1 cellular context compared by ENCODE assay signal in the genomic region with DNA sequence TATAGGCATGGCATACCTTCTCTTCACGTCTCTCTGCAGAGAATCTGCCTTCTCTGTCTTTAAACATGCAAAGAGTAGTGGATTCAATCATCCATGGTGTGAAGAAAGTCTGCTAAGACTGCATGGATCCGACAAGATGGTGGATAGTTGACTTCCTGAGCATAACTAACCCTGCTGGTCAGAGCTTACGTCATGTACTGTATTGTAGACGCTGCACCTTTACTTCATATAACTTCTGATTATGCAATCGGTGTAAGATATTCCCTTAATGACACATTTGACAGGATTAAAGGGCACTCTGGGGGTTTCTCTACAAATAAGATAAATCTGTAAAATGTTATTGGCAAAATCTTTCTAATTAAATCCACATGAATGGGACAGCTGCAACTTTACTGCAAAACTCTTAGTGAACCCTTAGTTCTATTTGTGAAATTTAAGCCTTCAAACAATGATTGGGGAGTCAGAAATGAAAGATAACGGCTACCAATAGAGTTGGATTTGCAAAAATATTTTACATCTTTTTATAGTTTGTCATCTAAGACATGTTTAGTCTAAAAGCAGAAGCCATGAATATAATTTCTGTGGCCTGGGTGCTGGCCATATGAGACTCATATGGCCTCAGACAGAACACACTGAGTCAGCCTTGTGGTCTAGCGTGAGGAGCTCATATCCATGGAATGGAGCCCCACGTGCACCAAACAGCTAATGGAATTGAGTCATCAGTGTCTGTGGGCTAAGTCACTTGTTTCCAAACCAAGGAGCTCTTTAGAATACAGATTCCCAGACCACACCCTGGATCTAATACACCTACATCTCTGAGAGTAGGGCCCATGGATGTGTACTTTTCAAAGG.
TF ChIP-seq lines count a peak whose summit lies in the region.

No MANE protein-coding gene starts in this region.

TF ChIP-seq in SK-N-SH, 30 proteins besides CTCF, POLR2A, EP300 and RAD21 (continued from another document):
- TF ChIP-seq, protein P1, sequence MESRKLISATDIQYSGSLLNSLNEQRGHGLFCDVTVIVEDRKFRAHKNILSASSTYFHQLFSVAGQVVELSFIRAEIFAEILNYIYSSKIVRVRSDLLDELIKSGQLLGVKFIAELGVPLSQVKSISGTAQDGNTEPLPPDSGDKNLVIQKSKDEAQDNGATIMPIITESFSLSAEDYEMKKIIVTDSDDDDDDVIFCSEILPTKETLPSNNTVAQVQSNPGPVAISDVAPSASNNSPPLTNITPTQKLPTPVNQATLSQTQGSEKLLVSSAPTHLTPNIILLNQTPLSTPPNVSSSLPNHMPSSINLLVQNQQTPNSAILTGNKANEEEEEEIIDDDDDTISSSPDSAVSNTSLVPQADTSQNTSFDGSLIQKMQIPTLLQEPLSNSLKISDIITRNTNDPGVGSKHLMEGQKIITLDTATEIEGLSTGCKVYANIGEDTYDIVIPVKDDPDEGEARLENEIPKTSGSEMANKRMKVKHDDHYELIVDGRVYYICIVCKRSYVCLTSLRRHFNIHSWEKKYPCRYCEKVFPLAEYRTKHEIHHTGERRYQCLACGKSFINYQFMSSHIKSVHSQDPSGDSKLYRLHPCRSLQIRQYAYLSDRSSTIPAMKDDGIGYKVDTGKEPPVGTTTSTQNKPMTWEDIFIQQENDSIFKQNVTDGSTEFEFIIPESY (IDR thresholded peaks at IDR 0.05; ENCODE audit: borderline replicate concordance, low read depth): 0 out of 2 replicates have a peak, but pooled peaks have one; percentile 64
- peak; percentile 95 for TF ChIP-seq TEAD4 (IDR thresholded peaks at IDR 0.05; ENCODE audit: borderline replicate concordance, insufficient read depth)
- TF ChIP-seq TCF12 (IDR thresholded peaks at IDR 0.05): peak; percentile 98
- no peak for TF ChIP-seq RCOR1 (IDR thresholded peaks at IDR 0.05; ENCODE audit: low read length)
- TF ChIP-seq FOSL2 (IDR thresholded peaks at IDR 0.05; ENCODE audit: borderline replicate concordance, low read depth): peak; percentile 100
- TF ChIP-seq, protein P2, sequence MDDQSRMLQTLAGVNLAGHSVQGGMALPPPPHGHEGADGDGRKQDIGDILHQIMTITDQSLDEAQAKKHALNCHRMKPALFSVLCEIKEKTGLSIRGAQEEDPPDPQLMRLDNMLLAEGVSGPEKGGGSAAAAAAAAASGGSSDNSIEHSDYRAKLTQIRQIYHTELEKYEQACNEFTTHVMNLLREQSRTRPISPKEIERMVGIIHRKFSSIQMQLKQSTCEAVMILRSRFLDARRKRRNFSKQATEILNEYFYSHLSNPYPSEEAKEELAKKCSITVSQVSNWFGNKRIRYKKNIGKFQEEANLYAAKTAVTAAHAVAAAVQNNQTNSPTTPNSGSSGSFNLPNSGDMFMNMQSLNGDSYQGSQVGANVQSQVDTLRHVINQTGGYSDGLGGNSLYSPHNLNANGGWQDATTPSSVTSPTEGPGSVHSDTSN (IDR thresholded peaks at IDR 0.05): peak; percentile 88
- TF ChIP-seq, protein P3, sequence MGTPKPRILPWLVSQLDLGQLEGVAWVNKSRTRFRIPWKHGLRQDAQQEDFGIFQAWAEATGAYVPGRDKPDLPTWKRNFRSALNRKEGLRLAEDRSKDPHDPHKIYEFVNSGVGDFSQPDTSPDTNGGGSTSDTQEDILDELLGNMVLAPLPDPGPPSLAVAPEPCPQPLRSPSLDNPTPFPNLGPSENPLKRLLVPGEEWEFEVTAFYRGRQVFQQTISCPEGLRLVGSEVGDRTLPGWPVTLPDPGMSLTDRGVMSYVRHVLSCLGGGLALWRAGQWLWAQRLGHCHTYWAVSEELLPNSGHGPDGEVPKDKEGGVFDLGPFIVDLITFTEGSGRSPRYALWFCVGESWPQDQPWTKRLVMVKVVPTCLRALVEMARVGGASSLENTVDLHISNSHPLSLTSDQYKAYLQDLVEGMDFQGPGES (IDR thresholded peaks at IDR 0.05; ENCODE audit: low read depth, low read length): no peak
- peak; percentile 92 for TF ChIP-seq FOXM1 (IDR thresholded peaks at IDR 0.05; ENCODE audit: low read depth)
- TF ChIP-seq ELF1 (IDR thresholded peaks at IDR 0.05): no peak
- no peak for TF ChIP-seq FOXJ3 (CRISPR knock-in tag; IDR thresholded peaks at IDR 0.05)
- TF ChIP-seq JUND (IDR thresholded peaks at IDR 0.05): peak; percentile 99
- peak; percentile 88 for TF ChIP-seq MEF2A (IDR thresholded peaks at IDR 0.05; ENCODE audit: borderline replicate concordance, low read depth)
- TF ChIP-seq, protein P4, sequence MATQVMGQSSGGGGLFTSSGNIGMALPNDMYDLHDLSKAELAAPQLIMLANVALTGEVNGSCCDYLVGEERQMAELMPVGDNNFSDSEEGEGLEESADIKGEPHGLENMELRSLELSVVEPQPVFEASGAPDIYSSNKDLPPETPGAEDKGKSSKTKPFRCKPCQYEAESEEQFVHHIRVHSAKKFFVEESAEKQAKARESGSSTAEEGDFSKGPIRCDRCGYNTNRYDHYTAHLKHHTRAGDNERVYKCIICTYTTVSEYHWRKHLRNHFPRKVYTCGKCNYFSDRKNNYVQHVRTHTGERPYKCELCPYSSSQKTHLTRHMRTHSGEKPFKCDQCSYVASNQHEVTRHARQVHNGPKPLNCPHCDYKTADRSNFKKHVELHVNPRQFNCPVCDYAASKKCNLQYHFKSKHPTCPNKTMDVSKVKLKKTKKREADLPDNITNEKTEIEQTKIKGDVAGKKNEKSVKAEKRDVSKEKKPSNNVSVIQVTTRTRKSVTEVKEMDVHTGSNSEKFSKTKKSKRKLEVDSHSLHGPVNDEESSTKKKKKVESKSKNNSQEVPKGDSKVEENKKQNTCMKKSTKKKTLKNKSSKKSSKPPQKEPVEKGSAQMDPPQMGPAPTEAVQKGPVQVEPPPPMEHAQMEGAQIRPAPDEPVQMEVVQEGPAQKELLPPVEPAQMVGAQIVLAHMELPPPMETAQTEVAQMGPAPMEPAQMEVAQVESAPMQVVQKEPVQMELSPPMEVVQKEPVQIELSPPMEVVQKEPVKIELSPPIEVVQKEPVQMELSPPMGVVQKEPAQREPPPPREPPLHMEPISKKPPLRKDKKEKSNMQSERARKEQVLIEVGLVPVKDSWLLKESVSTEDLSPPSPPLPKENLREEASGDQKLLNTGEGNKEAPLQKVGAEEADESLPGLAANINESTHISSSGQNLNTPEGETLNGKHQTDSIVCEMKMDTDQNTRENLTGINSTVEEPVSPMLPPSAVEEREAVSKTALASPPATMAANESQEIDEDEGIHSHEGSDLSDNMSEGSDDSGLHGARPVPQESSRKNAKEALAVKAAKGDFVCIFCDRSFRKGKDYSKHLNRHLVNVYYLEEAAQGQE (IDR thresholded peaks at IDR 0.05; ENCODE audit: low read depth, low read length): peak; percentile 40; the same call in 1 of the 2 replicates
- TF ChIP-seq NFIC (IDR thresholded peaks at IDR 0.05; ENCODE audit: borderline replicate concordance): peak; percentile 93
- TF ChIP-seq RFX5 (IDR thresholded peaks at IDR 0.05; ENCODE audit: low read length): no peak
- no peak for TF ChIP-seq MXI1 (IDR thresholded peaks at IDR 0.05; ENCODE audit: low read depth, low read length)
- peak; percentile 93 for TF ChIP-seq RXRA (IDR thresholded peaks at IDR 0.05; ENCODE audit: borderline replicate concordance, low read depth)
- no peak for TF ChIP-seq SMC3 (IDR thresholded peaks at IDR 0.05; ENCODE audit: low read depth, low read length)
